9 cellular contexts compared by ENCODE assay signal in the genomic region with DNA sequence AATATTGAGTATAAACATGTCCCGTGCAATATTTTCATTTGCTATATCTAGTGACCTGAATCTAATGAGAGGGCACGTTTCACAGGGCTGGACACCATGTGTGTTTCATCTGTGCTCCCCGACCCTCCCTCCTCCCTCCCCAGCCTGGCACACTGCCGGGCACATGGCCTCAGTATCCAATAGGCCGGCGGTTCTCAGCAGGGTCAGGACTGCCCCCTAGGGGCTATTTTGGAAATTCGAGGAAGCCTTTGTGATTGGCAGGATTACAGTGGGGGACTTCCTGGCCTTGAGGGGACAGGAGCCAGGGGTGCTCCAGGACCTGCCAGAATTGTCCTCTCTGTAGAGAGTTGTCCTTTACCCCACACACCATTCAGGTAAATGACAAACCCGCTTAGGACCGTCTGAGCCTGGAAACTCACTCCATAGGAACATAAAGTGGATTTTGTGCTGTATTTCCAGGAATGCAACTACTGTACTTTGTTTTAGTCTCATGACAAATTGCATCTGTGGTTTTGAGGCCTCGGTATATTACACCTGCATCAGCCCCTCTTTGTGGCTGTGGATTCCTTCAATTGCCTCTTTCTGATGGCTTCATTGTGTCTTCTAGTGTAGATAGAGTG.
DNase-seq lines count a peak whose midpoint lies in the region; ATAC-seq, FAIRE-seq and TF ChIP-seq lines count a peak whose summit lies in the region.
"Had no signal": no experiment of that assay in that cellular context is flagged by ENCODE, and none has a peak within 500 bp of the region (broad histone marks: within the 10 kb centered on the region; RNA-seq: fewer than 3 reads in every experiment).

No MANE protein-coding gene starts in this region.

- TF ChIP-seq CTCF in kidney (IDR thresholded peaks at IDR 0.05; ENCODE audit: borderline replicate concordance, extremely low read depth, insufficient read depth) (peak; percentile 38), upper lobe of left lung (IDR thresholded peaks at IDR 0.05) (peak in 4 of 6 experiments; percentile 27 to 39 (median 32))

- FAIRE-seq in kidney (lab: Jason Lieb, UNC): no peak

- intact Hi-C loops in kidney (cut with DNase I): no loop called here

- H3K27ac ChIP-seq in kidney (ENCODE audit: low read depth in 2 of 2, low read length in 2 of 2) (no peak overlapping the region), upper lobe of left lung (no peak overlapping the region)

- H3K36me3 Mint-ChIP-seq in activated naive CD8-positive, alpha-beta T cell treated with anti-CD3 and anti-CD28 coated beads, Interleukin-2, amount 50 U/mL, for 24 hours (ENCODE audit: low read depth): no peaks in the 10 kb centered on the region
- H3K36me3 Mint-ChIP-seq: activated naive CD8-positive, alpha-beta T cell treated with anti-CD3 and anti-CD28 coated beads, Interleukin-2, amount 10 ng/mL, durations not matched to agents 7 days and 5 days had no signal

- H3K4me3 ChIP-seq in kidney (ENCODE audit: low read length in 2 of 2) (no peak overlapping the region), upper lobe of left lung (no peak overlapping the region)

- DNase-seq in activated CD8-positive, alpha-beta memory T cell treated with anti-CD3 and anti-CD28 coated beads, Interleukin-2, amount 50 U/mL, for 48 hours: peak; percentile 58
- no peak for DNase-seq in activated CD8-positive, alpha-beta memory T cell treated with anti-CD3 and anti-CD28 coated beads, Interleukin-2, amount 50 U/mL, for 4 hours
- peak; percentile 36 for DNase-seq in M059J (ENCODE audit: low read depth)
- peak; percentile 46 for DNase-seq in activated naive CD8-positive, alpha-beta T cell treated with anti-CD3 and anti-CD28 coated beads, Interleukin-2, amount 50 U/mL, for 24 hours
- DNase-seq in kidney: peak; percentile 90
- DNase-seq in upper lobe of left lung: peak; percentile 29 to 71
- no peak for DNase-seq in DMS114 treated with DMSO at 0.1 percent for 48 hours (lab: John Stamatoyannopoulos, UW; ENCODE audit: unreplicated experiment)
- DNase-seq in retina: no peak
- DNase-seq: activated naive CD8-positive, alpha-beta T cell treated with anti-CD3 and anti-CD28 coated beads, Interleukin-2, amount 10 ng/mL, durations not matched to agents 7 days and 5 days had no signal

- TF ChIP-seq POLR2A in upper lobe of left lung (IDR thresholded peaks at IDR 0.05): no peak

- TF ChIP-seq EP300 in upper lobe of left lung (IDR thresholded peaks at IDR 0.05): no peak

- no peak overlapping the region for H3K4me3 Mint-ChIP-seq in activated naive CD8-positive, alpha-beta T cell treated with anti-CD3 and anti-CD28 coated beads, Interleukin-2, amount 50 U/mL, for 24 hours
- H3K4me3 Mint-ChIP-seq: activated naive CD8-positive, alpha-beta T cell treated with anti-CD3 and anti-CD28 coated beads, Interleukin-2, amount 10 ng/mL, durations not matched to agents 7 days and 5 days had no signal

- H3K27me3 Mint-ChIP-seq in activated naive CD8-positive, alpha-beta T cell treated with anti-CD3 and anti-CD28 coated beads, Interleukin-2, amount 50 U/mL, for 24 hours: peaks cover 3% of the 10 kb centered on the region

- no peak overlapping the region for H3K9ac ChIP-seq in kidney (ENCODE audit: low read length in 2 of 2)

- H3K9me3 ChIP-seq in kidney (ENCODE audit: control insufficient read depth in 1 of 2, low read length in 2 of 2) (peaks cover 0 to 2% of the 10 kb centered on the region in 2 donors), upper lobe of left lung (no peaks in the 10 kb centered on the region)

- H3K36me3 ChIP-seq in kidney (ENCODE audit: control insufficient read depth in 1 of 2, insufficient read depth in 2 of 2, low read length in 2 of 2): no peaks in the 10 kb centered on the region
- no peaks in the 10 kb centered on the region for H3K36me3 ChIP-seq in upper lobe of left lung

- H3K27ac Mint-ChIP-seq in activated naive CD8-positive, alpha-beta T cell treated with anti-CD3 and anti-CD28 coated beads, Interleukin-2, amount 50 U/mL, for 24 hours: no peak overlapping the region
- H3K27ac Mint-ChIP-seq: activated naive CD8-positive, alpha-beta T cell treated with anti-CD3 and anti-CD28 coated beads, Interleukin-2, amount 10 ng/mL, durations not matched to agents 7 days and 5 days had no signal

- H3K4me1 ChIP-seq in kidney (ENCODE audit: control insufficient read depth in 1 of 2, insufficient read depth in 1 of 2, low read depth in 1 of 2, low read length in 2 of 2) (no peaks in the 10 kb centered on the region), upper lobe of left lung (no peaks in the 10 kb centered on the region)

- 36 to 50% methylated on average over 8 to 10 of the region's 10 CpGs for WGBS in upper lobe of left lung, 2 donors

- peak; percentile 52 for ATAC-seq in activated naive CD8-positive, alpha-beta T cell treated with anti-CD3 and anti-CD28 coated beads, Interleukin-2, amount 50 U/mL, for 24 hours
- peak; percentile 75 to 77 for ATAC-seq in upper lobe of left lung (ENCODE audit: low FRiP score in 2 of 2)

- no peaks in the 10 kb centered on the region for H3K4me1 Mint-ChIP-seq in activated naive CD8-positive, alpha-beta T cell treated with anti-CD3 and anti-CD28 coated beads, Interleukin-2, amount 50 U/mL, for 24 hours
- H3K4me1 Mint-ChIP-seq: activated naive CD8-positive, alpha-beta T cell treated with anti-CD3 and anti-CD28 coated beads, Interleukin-2, amount 10 ng/mL, durations not matched to agents 7 days and 5 days had no signal

- H3K27me3 ChIP-seq in upper lobe of left lung: no peaks in the 10 kb centered on the region

- no peaks in the 10 kb centered on the region for H3K9me3 Mint-ChIP-seq in activated naive CD8-positive, alpha-beta T cell treated with anti-CD3 and anti-CD28 coated beads, Interleukin-2, amount 50 U/mL, for 24 hours
- H3K9me3 Mint-ChIP-seq: activated naive CD8-positive, alpha-beta T cell treated with anti-CD3 and anti-CD28 coated beads, Interleukin-2, amount 10 ng/mL, durations not matched to agents 7 days and 5 days had no signal

Comparison
In these comparisons a context has a peak if more than half of its experiments do, and no peak if none do; other contexts are left out.
1. DNase-seq: peak in activated CD8-positive, alpha-beta memory T cell treated with anti-CD3 and anti-CD28 coated beads, Interleukin-2, amount 50 U/mL, for 48 hours (single experiment), M059J (single experiment), activated naive CD8-positive, alpha-beta T cell treated with anti-CD3 and anti-CD28 coated beads, Interleukin-2, amount 50 U/mL, for 24 hours (single experiment), kidney (single experiment) and upper lobe of left lung (2 of 2); none in activated CD8-positive, alpha-beta memory T cell treated with anti-CD3 and anti-CD28 coated beads, Interleukin-2, amount 50 U/mL, for 4 hours (single experiment), DMS114 treated with DMSO at 0.1 percent for 48 hours (single experiment) and retina (single experiment).